In the genomic region with DNA sequence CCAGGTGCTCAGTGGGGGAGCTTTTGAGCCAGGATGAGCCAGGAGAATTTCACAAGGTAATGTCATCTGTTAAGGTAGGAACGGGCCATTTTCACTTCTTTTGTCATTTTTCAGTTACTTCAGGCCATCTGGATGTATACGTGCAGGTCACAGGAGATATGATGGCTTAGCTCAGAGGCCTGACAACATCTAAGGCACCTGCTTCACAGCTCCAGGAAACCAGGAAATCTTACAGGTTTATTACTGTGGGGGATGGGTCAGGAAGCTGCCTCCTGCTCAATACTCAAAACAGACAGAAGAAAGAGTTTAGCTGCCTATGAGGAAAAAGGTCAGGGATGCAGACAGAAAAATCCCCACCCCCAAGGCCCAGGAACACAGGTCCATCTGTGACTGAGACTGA, we compare ENCODE assay signal across 2 cellular contexts.
TF ChIP-seq lines count a peak whose summit lies in the region.

No MANE protein-coding gene starts in this region.

TF ChIP-seq in GM23338, 12 proteins besides CTCF, POLR2A, EP300 and RAD21 (continues in another document):
- TF ChIP-seq ZNF331 (CRISPR knock-in tag; IDR thresholded peaks at IDR 0.05; ENCODE audit: low read depth): no peak
- TF ChIP-seq EZH2 (IDR thresholded peaks at IDR 0.05; ENCODE audit: low read depth, unreplicated experiment): no peak
- no peak for TF ChIP-seq POLR2AphosphoS5 (IDR thresholded peaks at IDR 0.05; ENCODE audit: low read depth)
- TF ChIP-seq CREB1 (CRISPR knock-in tag; IDR thresholded peaks at IDR 0.05; ENCODE audit: low read depth): no peak
- TF ChIP-seq JUNB (IDR thresholded peaks at IDR 0.05; ENCODE audit: unreplicated experiment): no peak
- no peak for TF ChIP-seq ETS1 (IDR thresholded peaks at IDR 0.05)
- TF ChIP-seq, protein P1, sequence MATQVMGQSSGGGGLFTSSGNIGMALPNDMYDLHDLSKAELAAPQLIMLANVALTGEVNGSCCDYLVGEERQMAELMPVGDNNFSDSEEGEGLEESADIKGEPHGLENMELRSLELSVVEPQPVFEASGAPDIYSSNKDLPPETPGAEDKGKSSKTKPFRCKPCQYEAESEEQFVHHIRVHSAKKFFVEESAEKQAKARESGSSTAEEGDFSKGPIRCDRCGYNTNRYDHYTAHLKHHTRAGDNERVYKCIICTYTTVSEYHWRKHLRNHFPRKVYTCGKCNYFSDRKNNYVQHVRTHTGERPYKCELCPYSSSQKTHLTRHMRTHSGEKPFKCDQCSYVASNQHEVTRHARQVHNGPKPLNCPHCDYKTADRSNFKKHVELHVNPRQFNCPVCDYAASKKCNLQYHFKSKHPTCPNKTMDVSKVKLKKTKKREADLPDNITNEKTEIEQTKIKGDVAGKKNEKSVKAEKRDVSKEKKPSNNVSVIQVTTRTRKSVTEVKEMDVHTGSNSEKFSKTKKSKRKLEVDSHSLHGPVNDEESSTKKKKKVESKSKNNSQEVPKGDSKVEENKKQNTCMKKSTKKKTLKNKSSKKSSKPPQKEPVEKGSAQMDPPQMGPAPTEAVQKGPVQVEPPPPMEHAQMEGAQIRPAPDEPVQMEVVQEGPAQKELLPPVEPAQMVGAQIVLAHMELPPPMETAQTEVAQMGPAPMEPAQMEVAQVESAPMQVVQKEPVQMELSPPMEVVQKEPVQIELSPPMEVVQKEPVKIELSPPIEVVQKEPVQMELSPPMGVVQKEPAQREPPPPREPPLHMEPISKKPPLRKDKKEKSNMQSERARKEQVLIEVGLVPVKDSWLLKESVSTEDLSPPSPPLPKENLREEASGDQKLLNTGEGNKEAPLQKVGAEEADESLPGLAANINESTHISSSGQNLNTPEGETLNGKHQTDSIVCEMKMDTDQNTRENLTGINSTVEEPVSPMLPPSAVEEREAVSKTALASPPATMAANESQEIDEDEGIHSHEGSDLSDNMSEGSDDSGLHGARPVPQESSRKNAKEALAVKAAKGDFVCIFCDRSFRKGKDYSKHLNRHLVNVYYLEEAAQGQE (IDR thresholded peaks at IDR 0.05; ENCODE audit: unreplicated experiment): no peak
- TF ChIP-seq EZH2phosphoT487 (IDR thresholded peaks at IDR 0.05; ENCODE audit: unreplicated experiment): no peak
- TF ChIP-seq NANOG (IDR thresholded peaks at IDR 0.05; ENCODE audit: borderline replicate concordance): no peak
- TF ChIP-seq ZNF114 (CRISPR knock-in tag; IDR thresholded peaks at IDR 0.05): no peak
- no peak for TF ChIP-seq STAT1 (IDR thresholded peaks at IDR 0.05; ENCODE audit: unreplicated experiment)

TF ChIP-seq in H1, 55 proteins besides CTCF, POLR2A, EP300 and RAD21:
- TF ChIP-seq MAX (IDR thresholded peaks at IDR 0.05) (no peak), CHD1 (IDR thresholded peaks at IDR 0.05; ENCODE audit: low read depth, low read length) (no peak), CHD2 (IDR thresholded peaks at IDR 0.05; ENCODE audit: low read length) (no peak), TAF7 (optimal IDR thresholded peaks at IDR 0.05; ENCODE audit: borderline replicate concordance, low read depth, low read length) (no peak), MAFK (IDR thresholded peaks at IDR 0.05; ENCODE audit: low read depth, low read length) (no peak), KDM1A (IDR thresholded peaks at IDR 0.05; ENCODE audit: borderline replicate concordance, low read length) (no peak), SAP30 (IDR thresholded peaks at IDR 0.05; ENCODE audit: insufficient read depth, insufficient replicate concordance, low read length) (no peak), RFX5 (IDR thresholded peaks at IDR 0.05; ENCODE audit: borderline replicate concordance, low read depth, low read length) (no peak), ZNF274 (IDR thresholded peaks at IDR 0.05; ENCODE audit: borderline replicate concordance, extremely low read depth, low read length) (no peak), POU5F1 (IDR thresholded peaks at IDR 0.05; ENCODE audit: low read depth, low read length) (no peak), KDM5A (IDR thresholded peaks at IDR 0.05; ENCODE audit: low read length) (no peak), BACH1 (IDR thresholded peaks at IDR 0.05; ENCODE audit: low read length) (no peak), RXRA (IDR thresholded peaks at IDR 0.05; ENCODE audit: insufficient read depth, low read depth, low read length) (no peak), KDM4A (IDR thresholded peaks at IDR 0.05; ENCODE audit: low read depth, low read length, severe bottlenecking) (no peak), CBX5 (IDR thresholded peaks at IDR 0.05; ENCODE audit: low read depth, low read length) (no peak)
- TF ChIP-seq, protein P2, sequence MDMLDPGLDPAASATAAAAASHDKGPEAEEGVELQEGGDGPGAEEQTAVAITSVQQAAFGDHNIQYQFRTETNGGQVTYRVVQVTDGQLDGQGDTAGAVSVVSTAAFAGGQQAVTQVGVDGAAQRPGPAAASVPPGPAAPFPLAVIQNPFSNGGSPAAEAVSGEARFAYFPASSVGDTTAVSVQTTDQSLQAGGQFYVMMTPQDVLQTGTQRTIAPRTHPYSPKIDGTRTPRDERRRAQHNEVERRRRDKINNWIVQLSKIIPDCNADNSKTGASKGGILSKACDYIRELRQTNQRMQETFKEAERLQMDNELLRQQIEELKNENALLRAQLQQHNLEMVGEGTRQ (IDR thresholded peaks at IDR 0.05; ENCODE audit: low read length): no peak
